Comparison of ENCODE assay signal across 8 cellular contexts in genomic region chr2:160210599-160211138, GRCh38. TPM values are rescaled to one million over a fixed set of nuclear protein-coding genes. Genes with fewer than 3 reads are reported as not detected.
DNase-seq lines count a peak whose midpoint lies in the region; ATAC-seq and TF ChIP-seq lines count a peak whose summit lies in the region.

No MANE protein-coding gene starts in this region.

- peak overlapping the region; percentile 48 for H3K4me2 ChIP-seq in OCI-LY3 (ENCODE audit: low read length)

- no peaks in the 10 kb centered on the region for H3K79me2 ChIP-seq in OCI-LY3 (ENCODE audit: low read length)

- no peak for TF ChIP-seq POLR2A in prostate gland (IDR thresholded peaks at IDR 0.05)

- H3K27me3 ChIP-seq in OCI-LY3 (ENCODE audit: low read depth, low read length) (peaks cover 25% of the 10 kb centered on the region), foreskin keratinocyte (no peaks in the 10 kb centered on the region), prostate gland (replicated peaks; ENCODE audit: insufficient read depth) (no peaks in the 10 kb centered on the region)

- TF ChIP-seq CTCF in OCI-LY3 (IDR thresholded peaks at IDR 0.05; ENCODE audit: low read depth, low read length): peak; percentile 90
- TF ChIP-seq CTCF in foreskin keratinocyte (conservative IDR thresholded peaks at IDR 0.05): peak; percentile 97
- peak; percentile 20 to 51 (median 48) for TF ChIP-seq CTCF in prostate gland (IDR thresholded peaks at IDR 0.05)

- DNase-seq in AML-193 (lab: John Stamatoyannopoulos, UW) (peak; percentile 61 to 71), foreskin keratinocyte (peak; percentile 64 to 82), prostate gland (ENCODE audit: low spot score) (peak; percentile 37), cortex of kidney (lab: John Stamatoyannopoulos, UW) (no peak)
- peak; percentile 68 for DNase-seq in activated T-cell treated with anti-CD3 and anti-CD28 coated beads, Interleukin-2, amount 50 U/mL, for 1 hour

- H3K9ac ChIP-seq in OCI-LY3 (ENCODE audit: low read length): no peak overlapping the region

- intact Hi-C loops in prostate gland (cut with DNase I): no loop called here

- H2AFZ ChIP-seq in OCI-LY3 (ENCODE audit: low read depth, low read length): no peak overlapping the region

- no peaks in the 10 kb centered on the region for H3K36me3 ChIP-seq in OCI-LY3 (replicated peaks; ENCODE audit: low read depth, low read length)
- no peaks in the 10 kb centered on the region for H3K36me3 ChIP-seq in prostate gland

- ATAC-seq in GM18867 (IDR thresholded peaks at IDR 0.05; ENCODE audit: unreplicated experiment): peak; percentile 96
- peak; percentile 93 for ATAC-seq in HG03045 (IDR thresholded peaks at IDR 0.05; ENCODE audit: unreplicated experiment)
- peak; percentile 53 for ATAC-seq in foreskin keratinocyte

- H3K9me3 ChIP-seq in OCI-LY3 (ENCODE audit: insufficient read depth, low read length): 0 out of 2 replicates have a peak, but pooled peaks cover 4% of the 10 kb centered on the region
- no peaks in the 10 kb centered on the region for H3K9me3 ChIP-seq in prostate gland

- H3K4me1 ChIP-seq in OCI-LY3 (ENCODE audit: low read length): peaks cover 42% of the 10 kb centered on the region
- H3K4me1 ChIP-seq in foreskin keratinocyte: peaks cover 64% of the 10 kb centered on the region
- no peaks in the 10 kb centered on the region for H3K4me1 ChIP-seq in prostate gland (replicated peaks)

- no peak overlapping the region for H3K27ac ChIP-seq in OCI-LY3 (ENCODE audit: low read length)
- peak overlapping the region; percentile 61 for H3K27ac ChIP-seq in foreskin keratinocyte
- no peak overlapping the region for H3K27ac ChIP-seq in prostate gland

- H3K4me3 ChIP-seq in OCI-LY3 (ENCODE audit: low read length) (peak overlapping the region; percentile 5; the same call in 1 of the 2 replicates), prostate gland (no peak overlapping the region)

- H4K20me1 ChIP-seq in OCI-LY3 (ENCODE audit: insufficient read depth, low read length): no peaks in the 10 kb centered on the region

- 69% methylated on average over 11 of the region's 11 CpGs for WGBS in prostate gland

RNA-seq across cellular contexts. Expression of gene ITGB6, which starts 10.6 kb away (rescaled TPM):
- total RNA-seq in foreskin keratinocyte: 41.2 and 113 TPM in 2 replicates
- polyA plus RNA-seq in foreskin keratinocyte: 13.9 and 31.2 TPM in 2 replicates
- total RNA-seq in prostate gland: 10 to 100 TPM in 1 of 2 donors, 1 to 10 TPM in 1; 7.3 to 12.3 TPM
